26 cellular contexts compared by ENCODE assay signal in genomic region chr12:47264951-47265350, GRCh38.
"Had no signal": no experiment of that assay in that cellular context is flagged by ENCODE, and none has a peak within 500 bp of the region (broad histone marks: within the 10 kb centered on the region; RNA-seq: fewer than 3 reads in every experiment).

No MANE protein-coding gene starts in this region.

- DNase-seq: cortex of kidney; dorsolateral prefrontal cortex; effector CD8-positive, alpha-beta T cell; gastrocnemius medialis; glutamatergic neuron; kidney; left cardiac atrium; left ventricle myocardium inferior; lower lobe of right lung; naive B cell; nucleus accumbens; ovary; sigmoid colon; stimulated activated CD4-positive, alpha-beta T cell treated with anti-CD3 and anti-CD28 coated beads, Interleukin-2, amount 100 ng/mL, for 24 hours; stimulated activated CD4-positive, alpha-beta T cell treated with anti-CD3 and anti-CD28 coated beads, Interleukin-4, amount 100 ng/mL, for 4 hours; stimulated activated naive CD8-positive, alpha-beta T cell treated with anti-CD3 and anti-CD28 coated beads, Interleukin-15, Interleukin-2, amounts not matched to agents 100 U/mL and 50 U/mL, for 24 hours; thyroid gland; upper lobe of left lung; uterus had no signal

- H3K4me3 ChIP-seq: dorsolateral prefrontal cortex, gastrocnemius medialis, left ventricle myocardium inferior, lower lobe of right lung, ovary, right atrium auricular region, sigmoid colon, skin epidermis, suprapubic skin, thyroid gland, upper lobe of left lung, uterus had no signal

- H3K36me3 ChIP-seq: gastrocnemius medialis, left ventricle myocardium inferior, lower lobe of right lung, ovary, right atrium auricular region, sigmoid colon, suprapubic skin, thyroid gland, upper lobe of left lung, uterus had no signal

- H3K9me3 Mint-ChIP-seq: memory B cell had no signal

- H3K4me3 Mint-ChIP-seq: memory B cell, naive B cell, neural crest cell had no signal

- H3K27me3 ChIP-seq: dorsolateral prefrontal cortex, gastrocnemius medialis, ovary, right atrium auricular region, sigmoid colon, suprapubic skin, thyroid gland, upper lobe of left lung, uterus had no signal

- H3K36me3 Mint-ChIP-seq: memory B cell had no signal

- H3K27me3 Mint-ChIP-seq: memory B cell, naive B cell had no signal

- H3K4me1 ChIP-seq: gastrocnemius medialis, left ventricle myocardium inferior, lower lobe of right lung, right atrium auricular region, sigmoid colon, suprapubic skin, thyroid gland, upper lobe of left lung, uterus had no signal

- FAIRE-seq: endometrium, kidney had no signal

- H3K27ac Mint-ChIP-seq: memory B cell had no signal

- H3K27ac ChIP-seq: dorsolateral prefrontal cortex, gastrocnemius medialis, left ventricle myocardium inferior, lower lobe of right lung, ovary, right atrium auricular region, sigmoid colon, skin epidermis, suprapubic skin, thyroid gland, upper lobe of left lung, uterus had no signal

- H3K4me1 Mint-ChIP-seq: neural crest cell had no signal

- H3K9me3 ChIP-seq: gastrocnemius medialis, left ventricle myocardium inferior, lower lobe of right lung, ovary, right atrium auricular region, sigmoid colon, suprapubic skin, thyroid gland, upper lobe of left lung, uterus had no signal

- ATAC-seq: esophagus mucosa; gastrocnemius medialis; left cardiac atrium; lower lobe of right lung; stimulated activated naive CD8-positive, alpha-beta T cell treated with anti-CD3 and anti-CD28 coated beads, Interleukin-15, Interleukin-2, amounts not matched to agents 100 U/mL and 50 U/mL, for 24 hours had no signal
